8 cellular contexts compared by ENCODE assay signal in genomic region chr16:25256821-25257503, GRCh38. TPM values are rescaled to one million over a fixed set of nuclear protein-coding genes. Genes with fewer than 3 reads are reported as not detected.
DNase-seq lines count a peak whose midpoint lies in the region; ATAC-seq and TF ChIP-seq lines count a peak whose summit lies in the region.

No MANE protein-coding gene starts in this region.

- no peak overlapping the region for H3K18ac ChIP-seq in IMR-90 (ENCODE audit: low read depth, low read length)

- H3K4me1 Mint-ChIP-seq in activated CD8-positive, alpha-beta T cell treated with anti-CD3 and anti-CD28 coated beads for 36 hours (ENCODE audit: low read depth): peaks cover 55% of the 10 kb centered on the region
- H3K4me1 Mint-ChIP-seq in glutamatergic neuron (ENCODE audit: low read depth, unreplicated experiment): peaks cover 18% of the 10 kb centered on the region

- peak overlapping the region; percentile 32 for H3K27ac ChIP-seq in IMR-90 (ENCODE audit: insufficient read depth, low read length)

- no peak overlapping the region for H2BK5ac ChIP-seq in IMR-90 (ENCODE audit: low read depth, low read length, poor library complexity, severe bottlenecking)

- peak overlapping the region; percentile 54; the same call in 1 of the 2 replicates for H3K56ac ChIP-seq in IMR-90 (ENCODE audit: extremely low read depth, insufficient read depth, low read length)

- H2BK15ac ChIP-seq in IMR-90 (ENCODE audit: low read depth, low read length): no peak overlapping the region

- peak overlapping the region; percentile 68 for H3K9ac ChIP-seq in IMR-90 (ENCODE audit: low read depth, low read length)

- peak; percentile 9 for ATAC-seq in GM18868 (IDR thresholded peaks at IDR 0.05; ENCODE audit: unreplicated experiment)
- peak; percentile 6 for ATAC-seq in IMR-90 (ENCODE audit: low read depth)
- peak; percentile 3 for ATAC-seq in activated CD8-positive, alpha-beta T cell treated with anti-CD3 and anti-CD28 coated beads for 36 hours
- no peak for ATAC-seq in sciatic nerve

- H3K36me3 ChIP-seq in IMR-90 (ENCODE audit: control insufficient read depth, insufficient read depth, low read length): peaks cover 17% of the 10 kb centered on the region

- H3K9me1 ChIP-seq in IMR-90 (ENCODE audit: insufficient read depth, low read length): peaks cover 10% of the 10 kb centered on the region

- no peak for TF ChIP-seq CTCF in IMR-90 (conservative IDR thresholded peaks at IDR 0.05; ENCODE audit: low read depth, low read length)
- TF ChIP-seq CTCF in activated CD8-positive, alpha-beta T cell treated with anti-CD3 and anti-CD28 coated beads for 36 hours (IDR thresholded peaks at IDR 0.05): no peak
- no peak for TF ChIP-seq CTCF in glutamatergic neuron (IDR thresholded peaks at IDR 0.05; ENCODE audit: partially characterized antibody, unreplicated experiment)

- no peaks in the 10 kb centered on the region for H3K27me3 ChIP-seq in IMR-90 (ENCODE audit: control insufficient read depth, insufficient read depth, low read length)

- peak overlapping the region; percentile 2; the same call in 1 of the 2 replicates for H3K14ac ChIP-seq in IMR-90 (replicated peaks; ENCODE audit: low read depth, low read length)

- POLR2A ChIA-PET in IMR-90 (lab: Charles Lee; ENCODE audit: unreplicated experiment): no interaction called here
- POLR2A ChIA-PET in activated CD8-positive, alpha-beta T cell treated with anti-CD3 and anti-CD28 coated beads for 36 hours (lab: Charles Lee): interaction anchor here (0.5 to 1.7 kb wide), 6 partner anchors 13 to 1947 kb away, joined by 3 to 6 read pairs (median 4); partner anchors contain the start of gene LCMT1

- peak overlapping the region; percentile 98 for H2AK9ac ChIP-seq in IMR-90 (replicated peaks; ENCODE audit: low read depth, low read length, poor library complexity)

- peak overlapping the region; percentile 40; the same call in 1 of the 2 replicates for H3K23ac ChIP-seq in IMR-90 (ENCODE audit: low read depth, low read length)

- in situ Hi-C loops in IMR-90 (cut with MboI; ENCODE audit: low sequenced_read_pairs): no loop called here

- H2BK20ac ChIP-seq in IMR-90 (ENCODE audit: low read depth, low read length): no peak overlapping the region

- H2AK5ac ChIP-seq in IMR-90 (ENCODE audit: low read depth, low read length): no peak overlapping the region

- no peaks in the 10 kb centered on the region for H3K9me3 ChIP-seq in IMR-90 (ENCODE audit: control insufficient read depth, insufficient read depth, low read length)

- no peaks in the 10 kb centered on the region for H3K27me3 Mint-ChIP-seq in activated CD8-positive, alpha-beta T cell treated with anti-CD3 and anti-CD28 coated beads for 36 hours
- H3K27me3 Mint-ChIP-seq in glutamatergic neuron (ENCODE audit: unreplicated experiment): peaks cover 4% of the 10 kb centered on the region

- H4K8ac ChIP-seq in IMR-90 (ENCODE audit: low read depth in 2 of 2, low read length in 2 of 2): peak overlapping the region; percentile 34 to 88; a peak in 2 of 4 replicates

- H3K36me3 Mint-ChIP-seq in activated CD8-positive, alpha-beta T cell treated with anti-CD3 and anti-CD28 coated beads for 36 hours (ENCODE audit: low read depth): peaks cover 37% of the 10 kb centered on the region
- no peaks in the 10 kb centered on the region for H3K36me3 Mint-ChIP-seq in glutamatergic neuron (ENCODE audit: unreplicated experiment)

- no peak overlapping the region for H4K5ac ChIP-seq in IMR-90 (ENCODE audit: low read depth, low read length)

- BruUV-seq in IMR-90 (replicated peaks; lab: Mats Ljungman, UMichigan): TSS peak; percentile 87

- H3K4ac ChIP-seq in IMR-90 (ENCODE audit: low read depth, low read length): peak overlapping the region; percentile 3

- 0% methylated on average over 5 of the region's 26 CpGs; no CpG with 5 or more reads in 1 of the 2 experiments for WGBS in IMR-90 (ENCODE audit: extremely low coverage in 2 of 2, insufficient read length in 1 of 2), 2 experiments

- peaks cover 4% of the 10 kb centered on the region; the same call in 1 of the 2 replicates for H3K4me1 ChIP-seq in IMR-90 (ENCODE audit: control insufficient read depth, insufficient read depth, low read length)

- intact Hi-C loops in IMR-90 (cut with micrococcal nuclease) (loop anchor here (10.0 kb wide), 1 partner anchor 712 kb away; no protein-coding TSS in a partner anchor), sciatic nerve (cut with DNase I) (no loop called here)
- intact Hi-C loops in activated CD8-positive, alpha-beta T cell treated with anti-CD3 and anti-CD28 coated beads for 36 hours (cut with micrococcal nuclease): no loop called here

- peak overlapping the region; percentile 94 for H3K4me2 ChIP-seq in IMR-90 (ENCODE audit: low read depth, low read length)

- dilution Hi-C loops in IMR-90 (cut with HindIII; ENCODE audit: low sequenced_read_pairs, unreplicated experiment): no loop called here

- peaks cover 27% of the 10 kb centered on the region for H4K20me1 ChIP-seq in IMR-90 (ENCODE audit: insufficient read depth, low read length)

- peak overlapping the region; percentile 99 for H2AFZ ChIP-seq in IMR-90 (replicated peaks; ENCODE audit: low read length, poor library complexity)

- TF ChIP-seq POLR2A in IMR-90 (IDR thresholded peaks at IDR 0.05; ENCODE audit: low read depth, low read length): no peak

- H4K91ac ChIP-seq in IMR-90 (ENCODE audit: insufficient read depth, low read depth, low read length): peak overlapping the region; percentile 15; the same call in 1 of the 2 replicates

- peak overlapping the region; percentile 92 for H3K27ac Mint-ChIP-seq in activated CD8-positive, alpha-beta T cell treated with anti-CD3 and anti-CD28 coated beads for 36 hours
- peak overlapping the region; percentile 76 for H3K27ac Mint-ChIP-seq in glutamatergic neuron (ENCODE audit: unreplicated experiment)

- peak; percentile 8 for DNase-seq in Ammon's horn (ENCODE audit: low spot score)
- DNase-seq in IMR-90: peak; percentile 15
- DNase-seq in activated CD8-positive, alpha-beta T cell treated with anti-CD3 and anti-CD28 coated beads for 36 hours: peak; percentile 32
- peak; percentile 54 for DNase-seq in glutamatergic neuron
- DNase-seq in sciatic nerve (ENCODE audit: low spot score): peak; percentile 61
- DNase-seq in activated gamma-delta T cell treated with Interleukin-2 at 50 U/mL for 16 hours: no peak
- no peak for DNase-seq in activated gamma-delta T cell (lab: John Stamatoyannopoulos, UW)

- H3K4me3 Mint-ChIP-seq in activated CD8-positive, alpha-beta T cell treated with anti-CD3 and anti-CD28 coated beads for 36 hours: peak overlapping the region; percentile 99
- H3K4me3 Mint-ChIP-seq in glutamatergic neuron (ENCODE audit: unreplicated experiment): peak overlapping the region; percentile 95

- CTCF ChIA-PET in IMR-90 (lab: Yijun Ruan, JAX): no interaction called here
- CTCF ChIA-PET in activated CD8-positive, alpha-beta T cell treated with anti-CD3 and anti-CD28 coated beads for 36 hours (lab: Charles Lee): interaction anchor here (0.9 to 1.9 kb wide), 5 partner anchors 10 to 31 kb away, joined by 3 to 8 read pairs (median 6); no protein-coding TSS in a partner anchor

- no peak for TF ChIP-seq RAD21 in IMR-90 (IDR thresholded peaks at IDR 0.05; ENCODE audit: low read length)

- no peak overlapping the region for H2BK120ac ChIP-seq in IMR-90 (ENCODE audit: low read depth, low read length)

- peaks cover 18 to 56% of the 10 kb centered on the region in 2 experiments for H3K79me1 ChIP-seq in IMR-90 (ENCODE audit: low read depth in 1 of 2, low read length in 2 of 2)

- H3K9me3 Mint-ChIP-seq in activated CD8-positive, alpha-beta T cell treated with anti-CD3 and anti-CD28 coated beads for 36 hours: no peaks in the 10 kb centered on the region
- peaks cover 9% of the 10 kb centered on the region for H3K9me3 Mint-ChIP-seq in glutamatergic neuron (ENCODE audit: unreplicated experiment)

- H3K4me3 ChIP-seq in IMR-90 (ENCODE audit: insufficient read depth, low read depth, low read length): peak overlapping the region; percentile 57

TF ChIP-seq in IMR-90, 13 proteins besides CTCF, POLR2A, EP300 and RAD21:
- TF ChIP-seq MAFK (IDR thresholded peaks at IDR 0.05; ENCODE audit: low read depth, low read length): no peak
- no peak for TF ChIP-seq FOS (IDR thresholded peaks at IDR 0.05; ENCODE audit: low read depth, low read length)

RNA-seq across cellular contexts. Expression of gene ZKSCAN2, which starts 0.7 kb away (rescaled TPM):
- total RNA-seq in IMR-90 (2012; rRNA removed) (3.8 and 4.7 TPM in 2 replicates), glutamatergic neuron (ENCODE audit: unreplicated experiment) (16.6 TPM), sciatic nerve (5.9 TPM)
- 1.6 TPM in 2 replicates for polyA plus RNA-seq in IMR-90 (2012; rRNA removed)
- polyA plus RNA-seq in IMR-90 (2012; cell fraction: cytosol; rRNA removed): 0.62 and 1.3 TPM in 2 replicates
- polyA plus RNA-seq in IMR-90 (2012; cell fraction: nucleus; rRNA removed; ENCODE audit: low replicate concordance): 0.94 and 2.6 TPM in 2 replicates
- 1 to 10 TPM; 3.7 to 4.0 TPM for total RNA-seq in activated CD8-positive, alpha-beta T cell treated with anti-CD3 and anti-CD28 coated beads for 36 hours

RNA-seq across cellular contexts. Expression of gene AQP8, which starts 40.2 kb away (rescaled TPM):
- not detected in 2 replicates for total RNA-seq in IMR-90 (2012; rRNA removed)
- polyA plus RNA-seq in IMR-90 (2012; rRNA removed): not detected in 2 replicates
- polyA plus RNA-seq in IMR-90 (2012; cell fraction: cytosol; rRNA removed): not detected in 2 replicates
- 0.12 TPM in 1 of 2 replicates, not detected in the other for polyA plus RNA-seq in IMR-90 (2012; cell fraction: nucleus; rRNA removed; ENCODE audit: low replicate concordance)
- not detected for total RNA-seq in activated CD8-positive, alpha-beta T cell treated with anti-CD3 and anti-CD28 coated beads for 36 hours
- total RNA-seq in glutamatergic neuron (ENCODE audit: unreplicated experiment): not detected
- total RNA-seq in sciatic nerve: not detected

Comparison
In these comparisons a context has a peak if more than half of its experiments do, and no peak if none do; other contexts are left out.
1. DNase-seq: peak in Ammon's horn (single experiment), IMR-90 (single experiment), activated CD8-positive, alpha-beta T cell treated with anti-CD3 and anti-CD28 coated beads for 36 hours (single experiment), glutamatergic neuron (single experiment) and sciatic nerve (single experiment); none in activated gamma-delta T cell treated with Interleukin-2 at 50 U/mL for 16 hours (single experiment) and activated gamma-delta T cell (single experiment).